Comparison of ENCODE assay signal across 7 cellular contexts in genomic region chr7:23468721-23469149, GRCh38. TPM values are rescaled to one million over a fixed set of nuclear protein-coding genes. Genes with fewer than 3 reads are reported as not detected.
A peak's percentile ranks its signal among the peaks of the same experiment; 100 is the strongest.
DNase-seq lines count a peak whose midpoint lies in the region; ATAC-seq, FAIRE-seq and TF ChIP-seq lines count a peak whose summit lies in the region.

No MANE protein-coding gene starts in this region.

- H3K4me2 ChIP-seq in OCI-LY1 (ENCODE audit: low read length) = peak overlapping the region; percentile 81

- DNase-seq in central memory CD8-positive, alpha-beta T cell (ENCODE audit: low spot score in 2 of 2) = no peak
- peak in 2 of 10 donors; percentile 30 to 35 for DNase-seq in naive thymus-derived CD8-positive, alpha-beta T cell
- DNase-seq in frontal cortex (ENCODE audit: low spot score in 2 of 2) (no peak), NCI-H345 (lab: John Stamatoyannopoulos, UW) (no peak)

- H3K36me3 ChIP-seq in OCI-LY1 (ENCODE audit: insufficient read depth, low read length) = peaks cover 15% of the 10 kb centered on the region; the same call in 1 of the 2 replicates

- no peak overlapping the region for H2AFZ ChIP-seq in OCI-LY1 (ENCODE audit: low read length)

- H3K4me1 Mint-ChIP-seq in central memory CD8-positive, alpha-beta T cell = peaks cover 19% of the 10 kb centered on the region
- peaks cover 20 to 42% (median 39%) of the 10 kb centered on the region in 4 donors for H3K4me1 Mint-ChIP-seq in naive thymus-derived CD8-positive, alpha-beta T cell

- no peak for TF ChIP-seq CTCF in OCI-LY1 (IDR thresholded peaks at IDR 0.05; ENCODE audit: low read length)

- H3K79me2 ChIP-seq in OCI-LY1 (ENCODE audit: insufficient read depth, low read length) = peaks cover 70% of the 10 kb centered on the region

- H3K9ac ChIP-seq in OCI-LY1 (ENCODE audit: low read length) = peak overlapping the region; percentile 92

- POLR2A ChIA-PET in naive thymus-derived CD8-positive, alpha-beta T cell (lab: Charles Lee) = no interaction called here

- no peaks in the 10 kb centered on the region for H3K9me2 ChIP-seq in OCI-LY1 (ENCODE audit: low read depth, low read length)

- peak overlapping the region; percentile 99 for H3K27ac ChIP-seq in OCI-LY1 (ENCODE audit: low read depth, low read length, poor library complexity, severe bottlenecking)

- H3K27ac Mint-ChIP-seq in central memory CD8-positive, alpha-beta T cell (ENCODE audit: low read depth) = no peak overlapping the region
- peak overlapping the region in 1 of 10 donors; percentile 9 for H3K27ac Mint-ChIP-seq in naive thymus-derived CD8-positive, alpha-beta T cell

- H3K27me3 Mint-ChIP-seq in central memory CD8-positive, alpha-beta T cell = peaks cover 85% of the 10 kb centered on the region
- H3K27me3 Mint-ChIP-seq in naive thymus-derived CD8-positive, alpha-beta T cell = peaks cover 46 to 76% (median 68%) of the 10 kb centered on the region in 5 donors

- peak overlapping the region; percentile 86 for H3K4me3 ChIP-seq in OCI-LY1 (ENCODE audit: low read depth, low read length, poor library complexity, severe bottlenecking)

- peaks cover 19% of the 10 kb centered on the region for H3K36me3 Mint-ChIP-seq in central memory CD8-positive, alpha-beta T cell (ENCODE audit: insufficient read depth)
- peaks cover 0 to 7% (median 4%) of the 10 kb centered on the region in 3 donors for H3K36me3 Mint-ChIP-seq in naive thymus-derived CD8-positive, alpha-beta T cell

- FAIRE-seq in frontal cortex (lab: Jason Lieb, UNC) = no peak

- no peaks in the 10 kb centered on the region for H3K9me3 Mint-ChIP-seq in central memory CD8-positive, alpha-beta T cell
- peaks cover 0 to 13% (median 0%) of the 10 kb centered on the region in 9 donors for H3K9me3 Mint-ChIP-seq in naive thymus-derived CD8-positive, alpha-beta T cell

- no peaks in the 10 kb centered on the region for H3K9me3 ChIP-seq in OCI-LY1 (ENCODE audit: low read length)

- peak overlapping the region; percentile 56 for H3K4me3 Mint-ChIP-seq in central memory CD8-positive, alpha-beta T cell
- peak overlapping the region in 8 of 10 donors; percentile 36 to 87 (median 65) for H3K4me3 Mint-ChIP-seq in naive thymus-derived CD8-positive, alpha-beta T cell

- peaks cover 12% of the 10 kb centered on the region for H3F3A ChIP-seq in OCI-LY1 (ENCODE audit: insufficient read depth, low read length)

- H3K27me3 ChIP-seq in OCI-LY1 (ENCODE audit: insufficient read depth, low read length) = no peaks in the 10 kb centered on the region

- peak; percentile 4 for ATAC-seq in GM21723 (IDR thresholded peaks at IDR 0.05; ENCODE audit: unreplicated experiment)
- peak; percentile 34 for ATAC-seq in central memory CD8-positive, alpha-beta T cell (replicated peaks; ENCODE audit: extremely low read depth, poor library complexity, severe bottlenecking)
- ATAC-seq in naive thymus-derived CD8-positive, alpha-beta T cell = peak; percentile 30 to 31
- ATAC-seq in HG03108 (IDR thresholded peaks at IDR 0.05; ENCODE audit: unreplicated experiment) = no peak

- H3K4me1 ChIP-seq in OCI-LY1 (ENCODE audit: insufficient read depth, low read length, severe bottlenecking) = peaks cover 53% of the 10 kb centered on the region

- no peaks in the 10 kb centered on the region for H4K20me1 ChIP-seq in OCI-LY1 (ENCODE audit: insufficient read depth, low read length)

RNA-seq across cellular contexts. Expression of gene IGF2BP3, which starts 1.6 kb away (rescaled TPM):
- not detected for total RNA-seq in naive thymus-derived CD8-positive, alpha-beta T cell
- polyA plus RNA-seq in naive thymus-derived CD8-positive, alpha-beta T cell = under 1 TPM in 2 of 3 donors, not detected in 1; 0.09 to 0.64 TPM
- 81.5 TPM for total RNA-seq in frontal cortex

Comparison
In these comparisons a context has a peak if more than half of its experiments do, and no peak if none do; other contexts are left out.
1. RNA of gene IGF2BP3, which starts 1.6 kb away (total RNA-seq): 81.5 TPM in frontal cortex (single experiment); not detected in naive thymus-derived CD8-positive, alpha-beta T cell; every median in the first group is over 10 times any median in the second.